In genomic region chr4:109589119-109589518, GRCh38 we compare ENCODE assay signal across 20 cellular contexts. TPM values are rescaled to one million over a fixed set of nuclear protein-coding genes. Genes with fewer than 3 reads are reported as not detected.
A peak's percentile ranks its signal among the peaks of the same experiment; 100 is the strongest.
DNase-seq lines count a peak whose midpoint lies in the region; ATAC-seq and TF ChIP-seq lines count a peak whose summit lies in the region.
"Had no signal": no experiment of that assay in that cellular context is flagged by ENCODE, and none has a peak within 500 bp of the region (broad histone marks: within the 10 kb centered on the region; RNA-seq: fewer than 3 reads in every experiment).

No MANE protein-coding gene starts in this region.

- H3K27me3 ChIP-seq in CD4-positive, alpha-beta T cell (ENCODE audit: control insufficient read depth, insufficient read depth, low read length): no peaks in the 10 kb centered on the region
- H3K27me3 ChIP-seq in CD8-positive, alpha-beta memory T cell (ENCODE audit: insufficient read depth, low read length, poor library complexity, severe bottlenecking): no peaks in the 10 kb centered on the region
- H3K27me3 ChIP-seq in brain microvascular endothelial cell (replicated peaks): no peaks in the 10 kb centered on the region
- H3K27me3 ChIP-seq: colonic mucosa, pancreas, Peyer's patch had no signal

- no peaks in the 10 kb centered on the region for H3K27me3 Mint-ChIP-seq in CD4-positive, alpha-beta T cell
- no peaks in the 10 kb centered on the region for H3K27me3 Mint-ChIP-seq in CD8-positive, alpha-beta memory T cell
- no peaks in the 10 kb centered on the region for H3K27me3 Mint-ChIP-seq in T-cell

- POLR2A ChIA-PET in CD4-positive, alpha-beta T cell (lab: Charles Lee): interaction anchor here (1.4 to 3.2 kb wide), 5 partner anchors 10 to 68 kb away, joined by 3 to 17 read pairs (median 10); partner anchors contain the start of gene MCUB
- POLR2A ChIA-PET in CD8-positive, alpha-beta memory T cell (lab: Charles Lee): no interaction called here
- POLR2A ChIA-PET in T-cell (lab: Charles Lee): interaction anchor here (0.6 to 1.0 kb wide), 3 partner anchors 10 to 122 kb away, joined by 3 to 5 read pairs (median 4); no protein-coding TSS in a partner anchor

- H3K4me1 Mint-ChIP-seq in CD4-positive, alpha-beta T cell (ENCODE audit: low read depth): peaks cover 84% of the 10 kb centered on the region
- peaks cover 74 to 98% (median 81%) of the 10 kb centered on the region in 3 donors for H3K4me1 Mint-ChIP-seq in CD8-positive, alpha-beta memory T cell
- peaks cover 82 to 94% (median 92%) of the 10 kb centered on the region in 3 donors for H3K4me1 Mint-ChIP-seq in T-cell

- H3K36me3 Mint-ChIP-seq in CD4-positive, alpha-beta T cell (ENCODE audit: low read depth): peaks cover 35% of the 10 kb centered on the region
- H3K36me3 Mint-ChIP-seq in CD8-positive, alpha-beta memory T cell: peaks cover 0 to 17% (median 4%) of the 10 kb centered on the region in 3 donors
- peaks cover 2% of the 10 kb centered on the region for H3K36me3 Mint-ChIP-seq in T-cell

- ATAC-seq in CD4-positive, alpha-beta T cell (ENCODE audit: poor library complexity): no peak
- ATAC-seq in T-cell (replicated peaks in 1 of 4) (no peak), HG03520 (IDR thresholded peaks at IDR 0.05; ENCODE audit: unreplicated experiment) (no peak)
- ATAC-seq: pancreas had no signal

- intact Hi-C loops in CD4-positive, alpha-beta T cell (cut with DNase I, micrococcal nuclease): loop anchor here (2.0 to 5.0 kb wide), 3 partner anchors 24 to 60 kb away; no protein-coding TSS in a partner anchor

- H3K9me3 Mint-ChIP-seq in CD4-positive, alpha-beta T cell: no peaks in the 10 kb centered on the region
- no peaks in the 10 kb centered on the region for H3K9me3 Mint-ChIP-seq in CD8-positive, alpha-beta memory T cell
- no peaks in the 10 kb centered on the region for H3K9me3 Mint-ChIP-seq in T-cell

- CTCF ChIA-PET in CD4-positive, alpha-beta T cell (lab: Charles Lee): no interaction called here
- CTCF ChIA-PET in CD8-positive, alpha-beta memory T cell (lab: Charles Lee): no interaction called here
- CTCF ChIA-PET in T-cell (lab: Charles Lee): interaction anchor here in 1 of 2 donors (1.3 kb wide), 1 partner anchor 74 kb away, joined by 3 read pairs; no protein-coding TSS in a partner anchor

- DNase-seq in CD4-positive, alpha-beta T cell: no peak
- DNase-seq in CD8-positive, alpha-beta memory T cell: no peak
- DNase-seq in T-cell (no peak), iPS-NIHi7 (ENCODE audit: extremely low spot score) (peak; percentile 20), brain microvascular endothelial cell (no peak), UCSD-AML1 (lab: John Stamatoyannopoulos, UW; ENCODE audit: unreplicated experiment) (no peak)
- DNase-seq: activated gamma-delta T cell; AML-193; colonic mucosa; KBM-7; NCI-H1092 treated with DMSO at 0.1 percent for 48 hours; NCI-H2171; NCI-H748 treated with DMSO at 0.1 percent for 48 hours; pancreas; Peyer's patch; stimulated activated CD4-positive, alpha-beta T cell treated with anti-CD3 and anti-CD28 coated beads, Interleukin-4, amount 100 ng/mL, for 24 hours; SW 1271; WERI-Rb-1 had no signal

- H3K4me1 ChIP-seq in CD8-positive, alpha-beta memory T cell (ENCODE audit: insufficient read depth, low read length): peaks cover 40% of the 10 kb centered on the region
- H3K4me1 ChIP-seq: colonic mucosa, pancreas, Peyer's patch had no signal

- in situ Hi-C loops in brain microvascular endothelial cell (cut with HindIII; ENCODE audit: low pct_ligation_motif_present, low sequenced_read_pairs): no loop called here

- peak overlapping the region; percentile 29 for H3K27ac ChIP-seq in CD4-positive, alpha-beta T cell (ENCODE audit: low read depth, low read length)
- no peak overlapping the region for H3K27ac ChIP-seq in CD8-positive, alpha-beta memory T cell (ENCODE audit: low read depth, low read length)
- no peak overlapping the region for H3K27ac ChIP-seq in brain microvascular endothelial cell
- H3K27ac ChIP-seq: colonic mucosa, pancreas, Peyer's patch, skin epidermis, WERI-Rb-1 had no signal

- TF ChIP-seq CTCF in CD4-positive, alpha-beta T cell (IDR thresholded peaks at IDR 0.05): no peak
- TF ChIP-seq CTCF in brain microvascular endothelial cell (IDR thresholded peaks at IDR 0.05; ENCODE audit: low read depth, low read length, missing control alignments): no peak

- no peaks in the 10 kb centered on the region for H3K36me3 ChIP-seq in CD8-positive, alpha-beta memory T cell (ENCODE audit: insufficient read depth, low read length)
- no peaks in the 10 kb centered on the region for H3K36me3 ChIP-seq in brain microvascular endothelial cell (replicated peaks)
- H3K36me3 ChIP-seq: colonic mucosa, pancreas, Peyer's patch, WERI-Rb-1 had no signal

- no peaks in the 10 kb centered on the region for H3K9me3 ChIP-seq in CD4-positive, alpha-beta T cell (ENCODE audit: control insufficient read depth, low read length)
- H3K9me3 ChIP-seq in CD8-positive, alpha-beta memory T cell (ENCODE audit: low read length): no peaks in the 10 kb centered on the region
- H3K9me3 ChIP-seq: colonic mucosa, pancreas, Peyer's patch had no signal

- peak overlapping the region; percentile 67 for H3K27ac Mint-ChIP-seq in CD4-positive, alpha-beta T cell
- H3K27ac Mint-ChIP-seq in CD8-positive, alpha-beta memory T cell: peak overlapping the region in 7 of 8 donors; percentile 2 to 77 (median 31)
- peak overlapping the region; percentile 72 to 84 for H3K27ac Mint-ChIP-seq in T-cell

- peak overlapping the region; percentile 56 for H3K4me3 Mint-ChIP-seq in CD4-positive, alpha-beta T cell
- H3K4me3 Mint-ChIP-seq in CD8-positive, alpha-beta memory T cell: peak overlapping the region in 2 of 7 donors; percentile 25 to 42
- H3K4me3 Mint-ChIP-seq in T-cell: peak overlapping the region in 2 of 3 donors; percentile 7 to 52

- H3K4me3 ChIP-seq in CD8-positive, alpha-beta memory T cell (ENCODE audit: low read length): no peak overlapping the region
- no peak overlapping the region for H3K4me3 ChIP-seq in brain microvascular endothelial cell (ENCODE audit: low read depth, low read length)
- H3K4me3 ChIP-seq: colonic mucosa, pancreas, Peyer's patch, skin epidermis had no signal

RNA-seq across cellular contexts. Expression of gene MCUB, which starts 29.1 kb away (rescaled TPM):
- total RNA-seq in CD4-positive, alpha-beta T cell: 100 to 1,000 TPM in 1 of 2 experiments, 10 to 100 TPM in 1; 98.1 to 108 TPM
- total RNA-seq in CD8-positive, alpha-beta memory T cell: 10 to 100 TPM; 68.7 to 71.6 TPM
- 159 TPM for polyA plus RNA-seq in CD8-positive, alpha-beta memory T cell
- total RNA-seq in T-cell: 100 to 1,000 TPM in 4 of 5 donors, 10 to 100 TPM in 1; 88.9 to 139 (median 122) TPM
